ENCODE assay signal across 8 cellular contexts in the genomic region with DNA sequence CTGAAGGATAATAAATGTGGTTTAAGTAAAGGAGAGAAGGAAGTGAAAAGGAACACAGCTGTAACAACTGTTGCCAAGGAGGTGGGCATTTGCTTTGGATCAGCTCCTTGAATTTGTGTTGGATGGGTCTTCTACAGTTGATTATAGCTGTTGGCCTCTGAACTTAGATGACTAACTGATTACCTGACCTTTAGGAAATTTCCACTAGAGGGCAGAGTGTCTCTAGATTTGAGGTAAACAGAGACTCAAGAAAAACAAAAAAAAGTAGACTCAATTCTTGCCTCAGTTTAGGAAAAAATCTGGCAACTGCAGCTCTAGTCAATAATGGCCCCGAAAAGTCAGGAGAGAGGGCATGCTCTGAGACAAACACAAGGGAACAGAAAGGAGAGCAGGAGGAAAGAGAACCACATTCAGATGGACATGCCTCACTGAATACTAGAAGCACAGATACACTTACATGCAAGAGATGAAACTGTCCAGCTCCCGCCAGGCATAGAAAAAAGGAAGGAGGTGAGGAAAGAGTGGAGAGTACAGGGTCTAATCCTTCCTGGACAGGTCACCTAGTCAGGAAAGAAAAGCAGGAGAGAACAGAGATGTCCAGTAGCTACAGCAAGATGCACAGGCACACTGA. TPM values are rescaled to one million over a fixed set of nuclear protein-coding genes. Genes with fewer than 3 reads are reported as not detected.
A peak's percentile ranks its signal among the peaks of the same experiment; 100 is the strongest.
DNase-seq lines count a peak whose midpoint lies in the region; ATAC-seq and TF ChIP-seq lines count a peak whose summit lies in the region.

No MANE protein-coding gene starts in this region.

- H3K27ac ChIP-seq in RWPE2 (ENCODE audit: poor library complexity, severe bottlenecking), result no peak overlapping the region
- H3K27ac ChIP-seq in esophagus squamous epithelium, result peak overlapping the region in 1 of 4 donors; percentile 34
- H3K27ac ChIP-seq in gastrocnemius medialis, result peak overlapping the region in 1 of 4 donors; percentile 19

- 60 to 64% methylated on average over 2 of the region's 2 CpGs for WGBS in esophagus squamous epithelium, 2 donors

- H3K27me3 ChIP-seq in RWPE2 (ENCODE audit: insufficient read depth, poor library complexity, severe bottlenecking) (no peaks in the 10 kb centered on the region), esophagus squamous epithelium (no peaks in the 10 kb centered on the region), gastrocnemius medialis (no peaks in the 10 kb centered on the region)

- DNase-seq in ACHN (peak; percentile 52), GM12865 (ENCODE audit: low read depth) (peak; percentile 66), RWPE2 (ENCODE audit: low spot score) (no peak), esophagus squamous epithelium (lab: John Stamatoyannopoulos, UW) (no peak), gastrocnemius medialis (no peak), NCI-H146 treated with DMSO at 0.1 percent for 48 hours (lab: John Stamatoyannopoulos, UW; ENCODE audit: unreplicated experiment) (no peak), middle frontal gyrus (ENCODE audit: extremely low spot score, low spot score) (no peak)

- intact Hi-C loops in esophagus squamous epithelium (cut with DNase I), result no loop called here
- intact Hi-C loops in gastrocnemius medialis (cut with DNase I; ENCODE audit: low total_unique reads), result no loop called here

- in situ Hi-C loops in ACHN (cut with HindIII; ENCODE audit: low pct_ligation_motif_present, low pct_unique_long_range_greater_than_20kb, low sequenced_read_pairs), result no loop called here
- in situ Hi-C loops in gastrocnemius medialis (cut with MboI; ENCODE audit: low sequenced_read_pairs in 4 of 4), result no loop called here

- H3K9me3 ChIP-seq in RWPE2 (ENCODE audit: severe bottlenecking) (no peaks in the 10 kb centered on the region), esophagus squamous epithelium (no peaks in the 10 kb centered on the region), gastrocnemius medialis (no peaks in the 10 kb centered on the region)

- TF ChIP-seq CTCF in GM12865 (IDR thresholded peaks at IDR 0.05; ENCODE audit: insufficient read depth, low read depth, low read length, missing control alignments), result peak; percentile 54
- TF ChIP-seq CTCF in RWPE2 (IDR thresholded peaks at IDR 0.05; ENCODE audit: poor library complexity, severe bottlenecking), result peak; percentile 57
- TF ChIP-seq CTCF in esophagus squamous epithelium (IDR thresholded peaks at IDR 0.05), result peak in 4 of 6 experiments; percentile 29 to 70 (median 37)
- TF ChIP-seq CTCF in gastrocnemius medialis (IDR thresholded peaks at IDR 0.05 in 4 of 5, conservative IDR thresholded peaks at IDR 0.05 in 1 of 5), result peak in 3 of 5 experiments; percentile 40 to 60 (median 41)

- no peak for TF ChIP-seq POLR2A in esophagus squamous epithelium (IDR thresholded peaks at IDR 0.05)
- no peak for TF ChIP-seq POLR2A in gastrocnemius medialis (IDR thresholded peaks at IDR 0.05)

- no peak overlapping the region for H3K4me3 ChIP-seq in GM12865 (ENCODE audit: low read depth, low read length)
- no peak overlapping the region for H3K4me3 ChIP-seq in RWPE2 (ENCODE audit: severe bottlenecking)
- no peak overlapping the region for H3K4me3 ChIP-seq in esophagus squamous epithelium
- no peak overlapping the region for H3K4me3 ChIP-seq in gastrocnemius medialis

- H3K4me1 ChIP-seq in RWPE2 (ENCODE audit: insufficient read depth, poor library complexity, severe bottlenecking), result no peaks in the 10 kb centered on the region
- H3K4me1 ChIP-seq in esophagus squamous epithelium, result peaks cover 0 to 36% (median 8%) of the 10 kb centered on the region in 3 donors
- no peaks in the 10 kb centered on the region for H3K4me1 ChIP-seq in gastrocnemius medialis

- H3K36me3 ChIP-seq in RWPE2 (ENCODE audit: low read depth) (peaks cover 73% of the 10 kb centered on the region), esophagus squamous epithelium (peaks cover 0 to 94% (median 31%) of the 10 kb centered on the region in 3 donors), gastrocnemius medialis (peaks cover 3 to 75% of the 10 kb centered on the region in 2 donors)

- no peak for ATAC-seq in RWPE2 (ENCODE audit: low read depth)
- peak in 1 of 2 donors; percentile 45 for ATAC-seq in gastrocnemius medialis
- ATAC-seq in HG02763 (IDR thresholded peaks at IDR 0.05; ENCODE audit: unreplicated experiment), result no peak

RNA-seq across cellular contexts. Expression of a gene that starts 20.6 kb away (rescaled TPM):
- total RNA-seq in esophagus squamous epithelium, result 10 to 100 TPM; 32.1 to 68.7 (median 53.5) TPM
- total RNA-seq in gastrocnemius medialis, result 100 to 1,000 TPM in 3 of 4 donors, 10 to 100 TPM in 1; 98.8 to 137 (median 106) TPM

RNA-seq across cellular contexts. Expression of a gene that starts 28.8 kb away (rescaled TPM):
- under 1 TPM in 3 of 4 donors, not detected in 1; 0.38 to 0.53 (median 0.44) TPM for total RNA-seq in esophagus squamous epithelium
- total RNA-seq in gastrocnemius medialis, result 100 to 1,000 TPM in 3 of 4 donors, 10 to 100 TPM in 1; 68.2 to 763 (median 288) TPM

RNA-seq across cellular contexts. Expression of a gene that starts 34.5 kb away (rescaled TPM):
- total RNA-seq in esophagus squamous epithelium, result 10 to 100 TPM; 13.0 to 27.5 (median 21.2) TPM
- 1 to 10 TPM; 5.4 to 9.2 (median 7.3) TPM for total RNA-seq in gastrocnemius medialis

RNA-seq across cellular contexts. Expression of a gene that starts 47.5 kb away (rescaled TPM):
- 10 to 100 TPM; 34.5 to 67.8 (median 46.5) TPM for total RNA-seq in esophagus squamous epithelium
- 10 to 100 TPM; 16.9 to 27.3 (median 20.1) TPM for total RNA-seq in gastrocnemius medialis

Comparison
In these comparisons a context has a peak if more than half of its experiments do, and no peak if none do; other contexts are left out.
1. DNase-seq: peak in ACHN (single experiment) and GM12865 (single experiment); none in RWPE2 (single experiment), esophagus squamous epithelium (single experiment), gastrocnemius medialis (0 of 2), NCI-H146 treated with DMSO at 0.1 percent for 48 hours (single experiment) and middle frontal gyrus (single experiment).
2. RNA of a gene that starts 28.8 kb away (total RNA-seq): 68.2 to 763 TPM in gastrocnemius medialis; 0.38 to 0.53 TPM in esophagus squamous epithelium; every median in the first group is over 10 times any median in the second.
3. Peak in every context shown above with its lines, with median percentiles within 50 percentile points of each other: CTCF ChIP-seq.